Comparison of ENCODE assay signal across 16 cellular contexts in the genomic region with DNA sequence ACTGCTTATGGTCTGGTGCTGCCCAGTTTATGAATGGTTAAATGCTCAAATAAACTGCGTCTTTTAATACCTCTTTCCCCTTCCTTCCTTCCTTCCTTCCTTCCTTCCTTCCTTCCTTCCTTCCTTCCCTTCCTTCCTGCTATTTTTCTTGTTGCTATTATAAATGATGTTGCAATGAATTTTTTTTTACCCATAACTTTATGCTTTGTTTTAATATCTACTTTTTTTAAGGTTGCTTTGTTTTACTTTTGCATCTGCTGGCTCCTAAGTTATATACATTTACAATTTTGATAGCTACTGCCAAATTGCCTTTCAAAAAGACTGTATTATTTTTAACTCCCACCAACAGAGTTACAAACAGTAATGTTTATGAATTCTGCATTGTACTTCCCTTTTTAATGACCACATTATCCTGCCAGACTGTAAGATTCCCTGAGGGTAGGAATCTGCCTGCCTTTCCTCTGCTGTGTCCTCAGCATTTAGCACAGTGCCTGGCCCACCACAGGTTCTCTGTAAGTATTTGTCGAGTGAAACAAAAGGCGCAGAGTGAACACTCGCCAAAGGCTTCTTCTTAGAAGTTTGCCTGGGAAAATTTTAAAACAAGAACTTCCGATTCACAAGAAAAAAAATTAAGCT. TPM values are rescaled to one million over a fixed set of nuclear protein-coding genes. Genes with fewer than 3 reads are reported as not detected.
"Had no signal": no experiment of that assay in that cellular context is flagged by ENCODE, and none has a peak within 500 bp of the region (broad histone marks: within the 10 kb centered on the region; RNA-seq: fewer than 3 reads in every experiment).

No MANE protein-coding gene starts in this region.

- H3K36me3 ChIP-seq: brain microvascular endothelial cell, lower lobe of right lung had no signal

- H3K36me3 Mint-ChIP-seq: activated naive CD8-positive, alpha-beta T cell; naive B cell had no signal

- H3K9me3 Mint-ChIP-seq: activated CD4-positive, alpha-beta memory T cell treated with anti-CD3 and anti-CD28 coated beads, Interleukin-2, amount 10 ng/mL, durations not matched to agents 7 days and 5 days; dendritic cell treated with granulocyte-macrophage colony-stimulating factor and Interleukin-4, amounts not matched to agents 40 ng/mL and 50 ng/mL, for 4 days; stimulated activated naive CD8-positive, alpha-beta T cell treated with anti-CD3 and anti-CD28 coated beads, Interleukin-15, amount 100 ng/mL, for 72 hours had no signal

- H3K4me1 Mint-ChIP-seq: activated CD4-positive, alpha-beta memory T cell treated with anti-CD3 and anti-CD28 coated beads, Interleukin-2, amount 10 ng/mL, durations not matched to agents 7 days and 5 days; naive B cell; stimulated activated naive CD8-positive, alpha-beta T cell treated with anti-CD3 and anti-CD28 coated beads, Interleukin-15, amount 100 ng/mL, for 72 hours had no signal

- H3K4me3 ChIP-seq: lower lobe of right lung, testis had no signal

- ATAC-seq: lower lobe of right lung; stimulated activated naive CD8-positive, alpha-beta T cell treated with anti-CD3 and anti-CD28 coated beads, Interleukin-15, amount 100 ng/mL, for 72 hours had no signal

- H3K9me3 ChIP-seq: lower lobe of right lung, testis had no signal

- H3K27ac Mint-ChIP-seq: activated CD4-positive, alpha-beta memory T cell treated with anti-CD3 and anti-CD28 coated beads, Interleukin-2, amount 10 ng/mL, durations not matched to agents 7 days and 5 days; activated naive CD8-positive, alpha-beta T cell; dendritic cell treated with granulocyte-macrophage colony-stimulating factor and Interleukin-4, amounts not matched to agents 40 ng/mL and 50 ng/mL, for 4 days; naive B cell; stimulated activated naive CD8-positive, alpha-beta T cell treated with anti-CD3 and anti-CD28 coated beads, Interleukin-15, amount 100 ng/mL, for 72 hours had no signal

- H3K27me3 ChIP-seq: brain microvascular endothelial cell, testis had no signal

- DNase-seq: activated CD4-positive, alpha-beta memory T cell treated with anti-CD3 and anti-CD28 coated beads, Interleukin-2, amount 10 ng/mL, durations not matched to agents 7 days and 5 days; activated gamma-delta T cell; activated T-cell treated with anti-CD3 and anti-CD28 coated beads, Interleukin-2, amount 50 U/mL, for 48 hours; amygdala; brain microvascular endothelial cell; hypothalamus; lower lobe of right lung; naive B cell; retina; stimulated activated CD4-positive, alpha-beta T cell treated with anti-CD3 and anti-CD28 coated beads, Interleukin-4, amount 100 ng/mL, for 1 hour; stimulated activated naive CD8-positive, alpha-beta T cell treated with anti-CD3 and anti-CD28 coated beads, Interleukin-15, amount 100 ng/mL, for 72 hours; testis had no signal

- H3K4me1 ChIP-seq: lower lobe of right lung, parathyroid adenoma, testis had no signal

- H3K4me3 Mint-ChIP-seq: activated CD4-positive, alpha-beta memory T cell treated with anti-CD3 and anti-CD28 coated beads, Interleukin-2, amount 10 ng/mL, durations not matched to agents 7 days and 5 days; activated naive CD8-positive, alpha-beta T cell; dendritic cell treated with granulocyte-macrophage colony-stimulating factor and Interleukin-4, amounts not matched to agents 40 ng/mL and 50 ng/mL, for 4 days; naive B cell; stimulated activated naive CD8-positive, alpha-beta T cell treated with anti-CD3 and anti-CD28 coated beads, Interleukin-15, amount 100 ng/mL, for 72 hours had no signal

- H3K27ac ChIP-seq: brain microvascular endothelial cell, lower lobe of right lung, parathyroid adenoma, testis had no signal

RNA-seq across cellular contexts. Expression of a gene that starts 36.9 kb away (rescaled TPM):
- total RNA-seq: activated CD4-positive, alpha-beta memory T cell treated with anti-CD3 and anti-CD28 coated beads, Interleukin-2, amount 10 ng/mL, durations not matched to agents 7 days and 5 days; epithelial cell of proximal tubule; lower lobe of right lung had no signal
